ENCODE assay signal across 23 cellular contexts in the genomic region with DNA sequence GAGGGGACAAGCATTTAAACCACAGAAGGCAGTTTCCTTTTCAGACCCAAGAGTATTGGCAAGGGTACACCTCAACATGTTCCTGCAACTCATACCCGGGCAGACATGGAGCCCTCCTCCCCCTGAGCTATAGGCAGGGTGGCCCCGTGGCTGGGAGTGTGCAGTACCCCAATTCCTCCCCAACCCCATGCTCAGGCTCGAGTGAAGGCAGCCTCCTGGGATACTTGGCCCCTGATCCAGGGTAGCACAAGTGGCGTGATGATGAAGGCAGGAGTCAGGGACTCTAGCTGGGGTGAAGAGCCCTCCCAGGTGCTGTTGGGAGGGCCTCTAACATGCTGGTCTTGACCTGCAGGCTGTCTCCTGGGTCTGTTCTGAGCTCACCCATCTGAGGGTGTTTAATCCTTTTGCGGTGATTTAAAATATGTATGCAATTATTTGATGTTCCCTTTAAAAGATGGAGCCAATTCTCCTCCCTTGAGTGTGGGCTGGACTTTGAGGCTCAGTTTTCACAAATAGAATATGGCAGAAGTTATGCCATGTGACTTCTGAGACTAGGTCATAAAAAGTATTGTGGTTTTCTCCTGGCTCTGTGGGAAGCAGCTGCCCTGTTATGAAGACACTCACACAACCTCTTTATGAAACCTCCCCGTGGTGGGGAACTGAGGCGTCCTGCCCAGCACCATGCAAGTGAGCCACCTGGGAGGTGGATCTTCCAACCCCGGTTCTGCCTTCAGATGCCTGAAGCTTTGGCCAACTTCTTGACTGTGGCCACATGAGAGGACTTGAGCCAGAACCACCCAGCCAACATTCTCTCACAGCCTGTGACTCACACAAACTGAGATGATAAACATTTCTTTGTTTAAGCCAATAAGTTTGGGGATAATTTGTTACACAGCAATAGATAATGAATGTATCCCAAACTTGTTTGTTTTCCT. TPM values are rescaled to one million over a fixed set of nuclear protein-coding genes. Genes with fewer than 3 reads are reported as not detected.
DNase-seq lines count a peak whose midpoint lies in the region; ATAC-seq, FAIRE-seq and TF ChIP-seq lines count a peak whose summit lies in the region.
"Had no signal": no experiment of that assay in that cellular context is flagged by ENCODE, and none has a peak within 500 bp of the region (broad histone marks: within the 10 kb centered on the region; RNA-seq: fewer than 3 reads in every experiment).

No MANE protein-coding gene starts in this region.

- H4K20me1 ChIP-seq in astrocyte (ENCODE audit: insufficient read depth, low read length) = no peaks in the 10 kb centered on the region
- no peaks in the 10 kb centered on the region for H4K20me1 ChIP-seq in PC-3 (ENCODE audit: low read length)

- TF ChIP-seq CTCF in astrocyte (IDR thresholded peaks at IDR 0.05; ENCODE audit: insufficient read depth, low read depth, low read length) (no peak), kidney (IDR thresholded peaks at IDR 0.05; ENCODE audit: borderline replicate concordance, extremely low read depth, insufficient read depth) (no peak), PC-3 (conservative IDR thresholded peaks at IDR 0.05; ENCODE audit: low read depth, low read length) (no peak), MCF 10A (IDR thresholded peaks at IDR 0.05; ENCODE audit: unreplicated experiment) (no peak)

- H3K27ac Mint-ChIP-seq in astrocyte (ENCODE audit: unreplicated experiment) (no peak overlapping the region), MCF 10A (ENCODE audit: low read depth, unreplicated experiment) (no peak overlapping the region)
- H3K27ac Mint-ChIP-seq: dendritic cell treated with granulocyte-macrophage colony-stimulating factor and Interleukin-4, amounts not matched to agents 40 ng/mL and 50 ng/mL, for 4 days; WTC11 had no signal

- no peaks in the 10 kb centered on the region for H3F3A ChIP-seq in PC-3 (ENCODE audit: low read length, unreplicated experiment)

- H3K79me2 ChIP-seq in astrocyte (ENCODE audit: insufficient read depth, low read length) (no peaks in the 10 kb centered on the region), PC-3 (ENCODE audit: low read length) (no peaks in the 10 kb centered on the region)

- peaks cover 14% of the 10 kb centered on the region for H3K9me3 ChIP-seq in MG63
- H3K9me3 ChIP-seq in astrocyte (ENCODE audit: insufficient read depth, low read depth, low read length) = peaks cover 3% of the 10 kb centered on the region
- H3K9me3 ChIP-seq in kidney (ENCODE audit: control insufficient read depth in 1 of 2, low read length in 2 of 2) = no peaks in the 10 kb centered on the region
- H3K9me3 ChIP-seq in PC-3 (ENCODE audit: low read length) = no peaks in the 10 kb centered on the region
- H3K9me3 ChIP-seq: Caco-2, psoas muscle had no signal

- H3K4me2 ChIP-seq in astrocyte (ENCODE audit: low read length) = no peak overlapping the region
- no peak overlapping the region for H3K4me2 ChIP-seq in PC-3 (ENCODE audit: low read length)

- POLR2A ChIA-PET in PC-3 (lab: Charles Lee; ENCODE audit: unreplicated experiment) (no interaction called here), MCF 10A (lab: Yijun Ruan, JAX) (no interaction called here)

- FAIRE-seq in astrocyte (lab: Jason Lieb, UNC) (no peak), kidney (lab: Jason Lieb, UNC) (no peak)
- FAIRE-seq: endometrium, H1, urothelium cell line had no signal

- H3K27me3 ChIP-seq in MG63 (no peaks in the 10 kb centered on the region), astrocyte (ENCODE audit: insufficient read depth, low read length) (no peaks in the 10 kb centered on the region), PC-3 (ENCODE audit: low read length) (peaks cover 55% of the 10 kb centered on the region)
- H3K27me3 ChIP-seq: BLaER1 treated with 17β-estradiol and CSF1 and Interleukin-3, amounts not matched to agents 10 nM and 100 nM had no signal

- H3K4me1 ChIP-seq in astrocyte (ENCODE audit: insufficient read depth, low read length) = peaks cover 15% of the 10 kb centered on the region
- H3K4me1 ChIP-seq in kidney (ENCODE audit: control insufficient read depth in 1 of 2, insufficient read depth in 1 of 2, low read depth in 1 of 2, low read length in 2 of 2) = no peaks in the 10 kb centered on the region
- H3K4me1 ChIP-seq in PC-3 (ENCODE audit: insufficient read depth, low read length) = no peaks in the 10 kb centered on the region
- H3K4me1 ChIP-seq: Caco-2, psoas muscle had no signal

- no peak for ATAC-seq in PC-3

- peaks cover 16% of the 10 kb centered on the region for H3K27me3 Mint-ChIP-seq in astrocyte (ENCODE audit: low read depth, unreplicated experiment)
- H3K27me3 Mint-ChIP-seq in MCF 10A (ENCODE audit: insufficient read depth, unreplicated experiment) = peaks cover 34% of the 10 kb centered on the region

- H3K4me3 ChIP-seq in MG63 (no peak overlapping the region), astrocyte (ENCODE audit: insufficient read depth, low read depth, low read length) (no peak overlapping the region), kidney (ENCODE audit: low read length in 2 of 2) (no peak overlapping the region), PC-3 (ENCODE audit: low read length) (no peak overlapping the region)
- H3K4me3 ChIP-seq: BLaER1 treated with 17β-estradiol and CSF1 and Interleukin-3, amounts not matched to agents 10 nM and 100 nM; psoas muscle; SK-N-MC had no signal

- BruUV-seq in PC-3 (replicated peaks; lab: Mats Ljungman, UMichigan) (no TSS peak), MCF 10A (replicated peaks; lab: Mats Ljungman, UMichigan) (no TSS peak)

- CTCF ChIA-PET in PC-3 (lab: Charles Lee) (no interaction called here), MCF 10A (lab: Yijun Ruan, JAX) (interaction anchor here (0.5 to 1.1 kb wide), 2 partner anchors 22 to 428 kb away, joined by 4 read pairs; no protein-coding TSS in a partner anchor)

- H3K36me3 ChIP-seq in MG63 = no peaks in the 10 kb centered on the region; the same call in 1 of the 2 replicates
- H3K36me3 ChIP-seq in astrocyte (ENCODE audit: insufficient read depth, low read length) = no peaks in the 10 kb centered on the region
- H3K36me3 ChIP-seq in kidney (ENCODE audit: control insufficient read depth in 1 of 2, insufficient read depth in 2 of 2, low read length in 2 of 2) = no peaks in the 10 kb centered on the region
- no peaks in the 10 kb centered on the region for H3K36me3 ChIP-seq in PC-3 (ENCODE audit: low read depth, low read length)
- H3K36me3 ChIP-seq: BLaER1 treated with 17β-estradiol and CSF1 and Interleukin-3, amounts not matched to agents 10 nM and 100 nM had no signal

- H3K4me3 Mint-ChIP-seq in astrocyte (ENCODE audit: unreplicated experiment) = no peak overlapping the region
- H3K4me3 Mint-ChIP-seq in MCF 10A (ENCODE audit: unreplicated experiment) = no peak overlapping the region
- H3K4me3 Mint-ChIP-seq: dendritic cell treated with granulocyte-macrophage colony-stimulating factor and Interleukin-4, amounts not matched to agents 40 ng/mL and 50 ng/mL, for 4 days; WTC11 had no signal

- H3K27ac ChIP-seq in astrocyte (ENCODE audit: low read depth, low read length) = no peak overlapping the region
- H3K27ac ChIP-seq in kidney (ENCODE audit: low read depth in 2 of 2, low read length in 2 of 2) = no peak overlapping the region
- H3K27ac ChIP-seq in PC-3 (ENCODE audit: low read length) = no peak overlapping the region
- H3K27ac ChIP-seq: BLaER1 treated with 17β-estradiol and CSF1 and Interleukin-3, amounts not matched to agents 10 nM and 100 nM; psoas muscle; SK-N-MC had no signal

- H3K4me1 Mint-ChIP-seq in astrocyte (ENCODE audit: low read depth, unreplicated experiment) (peaks cover 15% of the 10 kb centered on the region), MCF 10A (ENCODE audit: insufficient read depth, unreplicated experiment) (no peaks in the 10 kb centered on the region)

- intact Hi-C loops in kidney (cut with DNase I) (no loop called here), PC-3 (cut with micrococcal nuclease) (no loop called here), MCF 10A (cut with micrococcal nuclease) (no loop called here)

- H2AFZ ChIP-seq in astrocyte (ENCODE audit: low read depth, low read length) = no peak overlapping the region
- no peak overlapping the region for H2AFZ ChIP-seq in PC-3 (ENCODE audit: low read length)

- DNase-seq in AG20443 (ENCODE audit: low spot score) (peak; percentile 40), MG63 (peak; percentile 59), astrocyte (ENCODE audit: low read depth) (peak; percentile 56), kidney (peak; percentile 58), PC-3 (no peak), MCF 10A (ENCODE audit: unreplicated experiment) (no peak), SKM-1 treated with dmso at 0.1 percent for 144 hours (lab: John Stamatoyannopoulos, UW; ENCODE audit: unreplicated experiment) (no peak), activated T-cell treated with anti-CD3 and anti-CD28 coated beads for 4 hours (no peak)
- DNase-seq: Caco-2; DMS79; GF-D8; glutamatergic neuron; NCI-H187; NCI-H526; psoas muscle; stimulated activated CD4-positive, alpha-beta T cell treated with anti-CD3 and anti-CD28 coated beads, Interleukin-1b, Interleukin-23, amount 100 ng/mL, for 48 hours had no signal

- no peak overlapping the region for H3K9ac ChIP-seq in astrocyte (ENCODE audit: low read length)
- no peak overlapping the region for H3K9ac ChIP-seq in kidney (ENCODE audit: low read length in 2 of 2)
- no peak overlapping the region for H3K9ac ChIP-seq in PC-3 (ENCODE audit: low read length)
- H3K9ac ChIP-seq: BLaER1 treated with 17β-estradiol and CSF1 and Interleukin-3, amounts not matched to agents 10 nM and 100 nM had no signal

- H3K9me3 Mint-ChIP-seq in astrocyte (ENCODE audit: unreplicated experiment) = peaks cover 14% of the 10 kb centered on the region
- H3K9me3 Mint-ChIP-seq in MCF 10A (ENCODE audit: unreplicated experiment) = no peaks in the 10 kb centered on the region
- H3K9me3 Mint-ChIP-seq: WTC11 had no signal

- no peaks in the 10 kb centered on the region for H3K9me2 ChIP-seq in PC-3 (replicated peaks; ENCODE audit: low read length)

- H3K36me3 Mint-ChIP-seq in astrocyte (ENCODE audit: low read depth, unreplicated experiment) = peaks cover 1% of the 10 kb centered on the region
- no peaks in the 10 kb centered on the region for H3K36me3 Mint-ChIP-seq in MCF 10A (ENCODE audit: insufficient read depth, unreplicated experiment)
- H3K36me3 Mint-ChIP-seq: WTC11 had no signal

RNA-seq across cellular contexts. Expression of a gene that starts 54.7 kb away (rescaled TPM):
- total RNA-seq in MG63 (2014; rRNA removed; shearing (Covaris generic); ENCODE audit: low replicate concordance) = 2.2 and 5.3 TPM in 2 replicates
- total RNA-seq in astrocyte (16.9 and 17.7 TPM in 2 replicates), kidney (13.2 TPM), PC-3 (2014; rRNA removed) (19.9 and 24.6 TPM in 2 replicates), MCF 10A (2022) (59.2 and 78.6 TPM in 2 replicates)
- polyA plus RNA-seq in kidney (ENCODE audit: insufficient read depth, low read depth, low replicate concordance) = 6.0 TPM

Comparison
In these comparisons a context has a peak if more than half of its experiments do, and no peak if none do; other contexts are left out.
1. DNase-seq: peak in AG20443 (single experiment), MG63 (single experiment), astrocyte (single experiment) and kidney (single experiment); none in PC-3 (single experiment), MCF 10A (single experiment), SKM-1 treated with dmso at 0.1 percent for 144 hours (single experiment) and activated T-cell treated with anti-CD3 and anti-CD28 coated beads for 4 hours (single experiment).